13 cellular contexts compared by ENCODE assay signal in the genomic region with DNA sequence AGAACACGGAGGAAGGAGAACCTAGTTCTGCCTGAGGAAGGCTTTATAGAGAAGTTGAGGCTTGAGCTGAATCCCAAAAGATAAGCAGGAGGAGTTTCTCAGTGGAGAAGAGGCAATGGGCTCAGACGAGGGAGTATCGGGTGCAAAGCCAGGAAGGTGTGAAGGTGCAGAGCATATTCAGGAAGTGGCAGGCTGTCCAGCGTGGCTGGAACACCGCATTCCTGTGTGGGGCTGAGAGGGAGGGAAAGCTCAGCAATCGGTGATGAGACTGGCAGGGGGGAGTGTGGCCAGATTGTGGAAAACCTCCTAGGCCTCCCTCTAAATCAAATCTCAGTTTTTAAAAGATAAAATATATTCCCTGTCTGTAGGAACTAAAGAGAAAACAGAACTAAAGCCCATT.
DNase-seq lines count a peak whose midpoint lies in the region; ATAC-seq, FAIRE-seq and TF ChIP-seq lines count a peak whose summit lies in the region.
"Had no signal": no experiment of that assay in that cellular context is flagged by ENCODE, and none has a peak within 500 bp of the region (broad histone marks: within the 10 kb centered on the region; RNA-seq: fewer than 3 reads in every experiment).

No MANE protein-coding gene starts in this region.

- no peaks in the 10 kb centered on the region for H3K9me3 Mint-ChIP-seq in Caco-2 (ENCODE audit: unreplicated experiment)

- intact Hi-C loops in Caco-2 (cut with micrococcal nuclease; ENCODE audit: unreplicated experiment): no loop called here
- intact Hi-C loops in mucosa of descending colon (cut with DNase I, micrococcal nuclease): no loop called here
- intact Hi-C loops in dorsolateral prefrontal cortex (cut with DNase I): no loop called here

- ATAC-seq in foreskin keratinocyte (peak; percentile 50), mucosa of descending colon (peak; percentile 81), HG02623 (IDR thresholded peaks at IDR 0.05; ENCODE audit: unreplicated experiment) (no peak)
- ATAC-seq: esophagus mucosa had no signal

- H3K9me3 ChIP-seq in Caco-2: no peaks in the 10 kb centered on the region
- H3K9me3 ChIP-seq in SJSA1 (replicated peaks): no peaks in the 10 kb centered on the region
- no peaks in the 10 kb centered on the region for H3K9me3 ChIP-seq in mucosa of descending colon
- H3K9me3 ChIP-seq: neutrophil had no signal

- H3K36me3 Mint-ChIP-seq in Caco-2 (ENCODE audit: insufficient read depth, unreplicated experiment): no peaks in the 10 kb centered on the region

- peaks cover 31% of the 10 kb centered on the region for H3K4me1 Mint-ChIP-seq in Caco-2 (ENCODE audit: low read depth, unreplicated experiment)

- no peaks in the 10 kb centered on the region for H3K27me3 Mint-ChIP-seq in Caco-2 (ENCODE audit: insufficient read depth, unreplicated experiment)

- TF ChIP-seq CTCF in Caco-2 (IDR thresholded peaks at IDR 0.05; ENCODE audit: insufficient read depth in 1 of 2, low read depth in 1 of 2, low read length in 1 of 2, severe bottlenecking in 1 of 2, unreplicated experiment in 1 of 2): no peak
- no peak for TF ChIP-seq CTCF in foreskin keratinocyte (conservative IDR thresholded peaks at IDR 0.05)
- no peak for TF ChIP-seq CTCF in mucosa of descending colon (IDR thresholded peaks at IDR 0.05)
- no peak for TF ChIP-seq CTCF in dorsolateral prefrontal cortex (IDR thresholded peaks at IDR 0.05 in 54 of 56, conservative IDR thresholded peaks at IDR 0.05 in 2 of 56; ENCODE audit: low read depth in 1 of 56, partially characterized antibody in 56 of 56)

- peaks cover 20% of the 10 kb centered on the region for H3K4me1 ChIP-seq in Caco-2
- H3K4me1 ChIP-seq in SJSA1 (replicated peaks): peaks cover 30% of the 10 kb centered on the region
- no peaks in the 10 kb centered on the region for H3K4me1 ChIP-seq in foreskin keratinocyte
- no peaks in the 10 kb centered on the region for H3K4me1 ChIP-seq in mucosa of descending colon (ENCODE audit: low read depth)

- CTCF ChIA-PET in Caco-2 (lab: Charles Lee): no interaction called here

- no peak for FAIRE-seq in GM12892 (lab: Jason Lieb, UNC)

- H3K36me3 ChIP-seq in Caco-2 (ENCODE audit: control insufficient read depth, insufficient read depth, low read length): no peaks in the 10 kb centered on the region
- H3K36me3 ChIP-seq in SJSA1: peaks cover 2% of the 10 kb centered on the region; the same call in 1 of the 2 replicates
- no peaks in the 10 kb centered on the region for H3K36me3 ChIP-seq in mucosa of descending colon (ENCODE audit: low read depth)
- H3K36me3 ChIP-seq: neutrophil had no signal

- H3K27ac ChIP-seq in SJSA1 (no peak overlapping the region), foreskin keratinocyte (no peak overlapping the region), dorsolateral prefrontal cortex (no peak overlapping the region)
- H3K27ac ChIP-seq: neutrophil had no signal

- H3K27me3 ChIP-seq in Caco-2 (replicated peaks; ENCODE audit: control insufficient read depth, insufficient read depth, low read length): no peaks in the 10 kb centered on the region
- H3K27me3 ChIP-seq in SJSA1 (replicated peaks): no peaks in the 10 kb centered on the region
- H3K27me3 ChIP-seq in foreskin keratinocyte: no peaks in the 10 kb centered on the region
- no peaks in the 10 kb centered on the region for H3K27me3 ChIP-seq in dorsolateral prefrontal cortex
- H3K27me3 ChIP-seq: neutrophil had no signal

- no TSS peak for BruUV-seq in Caco-2 (replicated peaks; lab: Mats Ljungman, UMichigan)

- H3K27ac Mint-ChIP-seq in Caco-2 (ENCODE audit: unreplicated experiment): peak overlapping the region; percentile 20

- no peak for DNase-seq in Caco-2
- peak; percentile 36 to 48 for DNase-seq in SJSA1 (ENCODE audit: low read depth in 1 of 2, low spot score in 2 of 2)
- DNase-seq in foreskin keratinocyte: no peak
- DNase-seq in mucosa of descending colon: peak in 1 of 3 donors; percentile 31
- no peak for DNase-seq in GM12892 (ENCODE audit: insufficient read length)
- no peak for DNase-seq in dorsolateral prefrontal cortex
- no peak for DNase-seq in NAMALWA (ENCODE audit: low spot score)
- DNase-seq: activated CD4-positive, alpha-beta T cell treated with anti-CD3 and anti-CD28 coated beads for 4 hours; GOT3; NCI-H1694 had no signal

- H3K4me3 ChIP-seq in Caco-2 (ENCODE audit: low read depth, low read length) (no peak overlapping the region), SJSA1 (no peak overlapping the region), mucosa of descending colon (no peak overlapping the region), dorsolateral prefrontal cortex (no peak overlapping the region)

- H3K4me3 Mint-ChIP-seq in Caco-2 (ENCODE audit: unreplicated experiment): peak overlapping the region; percentile 15

- no peak for TF ChIP-seq POLR2A in GM12892 (IDR thresholded peaks at IDR 0.05; ENCODE audit: low read depth, low read length)

- POLR2A ChIA-PET in Caco-2 (lab: Charles Lee): no interaction called here

Comparison
In these comparisons a context has a peak if more than half of its experiments do, and no peak if none do; other contexts are left out.
1. DNase-seq: peak in SJSA1 (2 of 2); none in Caco-2 (0 of 2), foreskin keratinocyte (0 of 2), GM12892 (single experiment), dorsolateral prefrontal cortex (0 of 10) and NAMALWA (single experiment).